Comparison of ENCODE assay signal across 25 cellular contexts in genomic region chr4:6137027-6137746, GRCh38.
"Had no signal": no experiment of that assay in that cellular context is flagged by ENCODE, and none has a peak within 500 bp of the region (broad histone marks: within the 10 kb centered on the region; RNA-seq: fewer than 3 reads in every experiment).

No MANE protein-coding gene starts in this region.

- H3K9me3 Mint-ChIP-seq: activated T-helper 2 cell treated with anti-CD3 and anti-CD28 coated beads, Interferon-gamma antibody, Interleukin-2, Interleukin-4, amounts not matched to agents 10 μg/mL and 5 μg/mL and 100 μg/mL, durations not matched to agents 14 hours and 24 hours and 36 hours; dendritic cell treated with granulocyte-macrophage colony-stimulating factor and Interleukin-4, amounts not matched to agents 40 ng/mL and 50 ng/mL, for 4 days had no signal

- DNase-seq: activated CD4-positive, alpha-beta T cell treated with anti-CD3 and anti-CD28 coated beads, Interleukin-2, amount 50 U/mL, for 1 hour; activated CD8-positive, alpha-beta memory T cell treated with anti-CD3 and anti-CD28 coated beads, Interleukin-2, amount 10 ng/mL, durations not matched to agents 7 days and 5 days; activated CD8-positive, alpha-beta T cell treated with anti-CD3 and anti-CD28 coated beads, Interleukin-2, amount 10 ng/mL, durations not matched to agents 7 days and 5 days; activated T-cell treated with anti-CD3 and anti-CD28 coated beads, Interleukin-2, amount 50 U/mL, for 48 hours; adrenal gland; foreskin keratinocyte; heart right ventricle; left ventricle myocardium inferior; mucosa of descending colon; nephron progenitor cell; ovary; stimulated activated naive CD4-positive, alpha-beta T cell treated with Interleukin-2 at 50 U/mL for 16 hours; T-helper 2 cell; trophoblast cell had no signal

- H3K9me3 ChIP-seq: adrenal gland, ascending aorta, left ventricle myocardium inferior, mucosa of descending colon, ovary, prostate gland, thoracic aorta had no signal

- H3K36me3 Mint-ChIP-seq: activated naive CD8-positive, alpha-beta T cell had no signal

- H3K4me1 ChIP-seq: adrenal gland, ascending aorta, esophagus muscularis mucosa, foreskin keratinocyte, heart right ventricle, left ventricle myocardium inferior, prostate gland had no signal

- H3K4me3 ChIP-seq: adrenal gland, ascending aorta, esophagus muscularis mucosa, heart right ventricle, left ventricle myocardium inferior, lung, mucosa of descending colon, ovary, prostate gland, thoracic aorta had no signal

- H3K4me3 Mint-ChIP-seq: activated CD8-positive, alpha-beta memory T cell treated with anti-CD3 and anti-CD28 coated beads, Interleukin-2, amount 10 ng/mL, durations not matched to agents 7 days and 5 days; activated CD8-positive, alpha-beta T cell treated with anti-CD3 and anti-CD28 coated beads, Interleukin-2, amount 10 ng/mL, durations not matched to agents 7 days and 5 days; activated naive CD8-positive, alpha-beta T cell; brain; dendritic cell treated with granulocyte-macrophage colony-stimulating factor and Interleukin-4, amounts not matched to agents 40 ng/mL and 50 ng/mL, for 4 days; nephron progenitor cell had no signal

- H3K27me3 ChIP-seq: adrenal gland, ascending aorta, esophagus muscularis mucosa, foreskin keratinocyte, ovary had no signal

- ATAC-seq: activated CD8-positive, alpha-beta memory T cell treated with anti-CD3 and anti-CD28 coated beads, Interleukin-2, amount 10 ng/mL, durations not matched to agents 7 days and 5 days; activated CD8-positive, alpha-beta T cell treated with anti-CD3 and anti-CD28 coated beads, Interleukin-2, amount 10 ng/mL, durations not matched to agents 7 days and 5 days; foreskin keratinocyte; mucosa of descending colon had no signal

- H3K27ac ChIP-seq: adrenal gland, ascending aorta, esophagus muscularis mucosa, foreskin keratinocyte, heart right ventricle, left ventricle myocardium inferior, ovary, prostate gland, thoracic aorta had no signal

- FAIRE-seq: islet of Langerhans, urothelium cell line had no signal

- H3K27ac Mint-ChIP-seq: activated CD8-positive, alpha-beta memory T cell treated with anti-CD3 and anti-CD28 coated beads, Interleukin-2, amount 10 ng/mL, durations not matched to agents 7 days and 5 days; activated CD8-positive, alpha-beta T cell treated with anti-CD3 and anti-CD28 coated beads, Interleukin-2, amount 10 ng/mL, durations not matched to agents 7 days and 5 days; activated naive CD8-positive, alpha-beta T cell; activated T-helper 2 cell treated with anti-CD3 and anti-CD28 coated beads, Interferon-gamma antibody, Interleukin-2, Interleukin-4, amounts not matched to agents 10 μg/mL and 5 μg/mL and 100 μg/mL, durations not matched to agents 14 hours and 24 hours and 36 hours; brain; dendritic cell treated with granulocyte-macrophage colony-stimulating factor and Interleukin-4, amounts not matched to agents 40 ng/mL and 50 ng/mL, for 4 days; nephron progenitor cell had no signal

- H3K4me1 Mint-ChIP-seq: brain, nephron progenitor cell had no signal

- H3K27me3 Mint-ChIP-seq: activated CD8-positive, alpha-beta memory T cell treated with anti-CD3 and anti-CD28 coated beads, Interleukin-2, amount 10 ng/mL, durations not matched to agents 7 days and 5 days; brain had no signal

- H3K36me3 ChIP-seq: adrenal gland, ascending aorta, esophagus muscularis mucosa, heart right ventricle, left ventricle myocardium inferior, ovary, prostate gland, thoracic aorta had no signal
